27 cellular contexts compared by ENCODE assay signal in the genomic region with DNA sequence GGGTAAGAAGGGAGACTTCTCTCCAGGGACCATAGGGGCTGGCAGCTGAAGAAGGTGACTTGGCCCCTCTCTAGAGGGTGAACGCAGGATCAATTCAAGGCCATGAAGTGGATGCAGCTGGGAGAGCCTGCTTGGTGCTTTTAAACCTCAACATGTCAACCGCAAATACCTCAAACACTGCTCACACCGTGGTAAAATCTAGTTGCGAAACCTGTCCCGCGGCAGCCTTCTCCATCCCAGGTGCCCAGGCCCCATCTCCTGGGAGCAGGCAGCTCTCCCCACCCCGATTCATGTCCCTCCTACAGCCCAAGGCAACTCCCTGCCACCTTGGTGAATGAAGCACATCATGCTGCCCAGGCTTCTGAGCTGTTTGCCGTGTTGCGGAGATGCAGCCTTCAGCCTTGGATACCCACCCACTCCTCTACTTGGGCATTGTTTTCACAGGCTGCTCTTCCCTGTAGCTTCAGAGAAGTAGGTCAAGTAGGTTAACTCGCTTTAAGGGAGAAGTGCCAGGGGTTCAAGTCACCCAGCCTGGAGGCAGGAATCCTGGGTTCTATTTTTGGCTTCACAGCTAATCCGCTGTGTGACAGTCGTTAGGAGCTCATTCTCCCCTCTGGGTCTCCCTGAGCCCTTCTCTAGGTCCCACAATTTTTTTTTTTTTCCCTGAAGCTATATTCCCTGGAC. TPM values are rescaled to one million over a fixed set of nuclear protein-coding genes. Genes with fewer than 3 reads are reported as not detected.
A peak's percentile ranks its signal among the peaks of the same experiment; 100 is the strongest.
DNase-seq lines count a peak whose midpoint lies in the region; ATAC-seq and TF ChIP-seq lines count a peak whose summit lies in the region.
"Had no signal": no experiment of that assay in that cellular context is flagged by ENCODE, and none has a peak within 500 bp of the region (broad histone marks: within the 10 kb centered on the region; RNA-seq: fewer than 3 reads in every experiment).

No MANE protein-coding gene starts in this region.

- H3K27ac ChIP-seq in upper lobe of left lung, result no peak overlapping the region
- H3K27ac ChIP-seq: breast epithelium, RWPE1, sigmoid colon had no signal

- TF ChIP-seq CTCF in NB4 (IDR thresholded peaks at IDR 0.05; ENCODE audit: low read depth, low read length) (no peak), epithelial cell of esophagus (IDR thresholded peaks at IDR 0.05; ENCODE audit: insufficient read depth, low read depth, low read length, missing control alignments) (no peak), upper lobe of left lung (IDR thresholded peaks at IDR 0.05) (no peak)

- H3K4me1 ChIP-seq in upper lobe of left lung, result peaks cover 0 to 8% (median 0%) of the 10 kb centered on the region in 4 donors
- H3K4me1 ChIP-seq: breast epithelium, sigmoid colon had no signal

- peak; percentile 34 for DNase-seq in NCI-H2107 treated with DMSO at 0.1 percent for 48 hours (lab: John Stamatoyannopoulos, UW; ENCODE audit: unreplicated experiment)
- DNase-seq in NCI-H2107 (lab: John Stamatoyannopoulos, UW), result no peak
- DNase-seq in NB4 (ENCODE audit: low read depth), result peak; percentile 83
- peak; percentile 76 for DNase-seq in epithelial cell of esophagus (ENCODE audit: low read depth)
- DNase-seq in upper lobe of left lung, result peak in 1 of 2 donors; percentile 69
- DNase-seq in activated T-cell treated with anti-CD3 and anti-CD28 coated beads, Interleukin-2, amount 50 U/mL, for 1 hour, result no peak
- no peak for DNase-seq in activated CD8-positive, alpha-beta memory T cell treated with anti-CD3 and anti-CD28 coated beads, Interleukin-2, amount 50 U/mL, for 4 hours
- DNase-seq in NCI-H2196 (lab: John Stamatoyannopoulos, UW; ENCODE audit: unreplicated experiment), result no peak
- DNase-seq: 8988T; activated CD4-positive, alpha-beta T cell treated with anti-CD3 and anti-CD28 coated beads, Interleukin-2, amount 50 U/mL, for 4 hours; activated effector memory CD4-positive, alpha-beta T cell treated with anti-CD3 and anti-CD28 coated beads, Interleukin-2, amount 50 U/mL, for 16 hours; CD8-positive, alpha-beta memory T cell; cortex of kidney; endodermal cell; head of caudate nucleus; left colon; midbrain; NCI-H1105; NCI-H2029 treated with DMSO at 0.1 percent for 48 hours; NCI-H524; nephron progenitor cell; sigmoid colon had no signal

- H3K4me3 ChIP-seq in NB4 (ENCODE audit: low read depth, low read length) (no peak overlapping the region), epithelial cell of esophagus (ENCODE audit: low read length) (no peak overlapping the region), upper lobe of left lung (no peak overlapping the region)
- H3K4me3 ChIP-seq: breast epithelium, sigmoid colon had no signal

- TF ChIP-seq POLR2A in NB4 (IDR thresholded peaks at IDR 0.05; ENCODE audit: extremely low read depth, insufficient read length), result no peak
- TF ChIP-seq POLR2A in upper lobe of left lung (IDR thresholded peaks at IDR 0.05), result no peak

- peak; percentile 10 to 70 for ATAC-seq in upper lobe of left lung (ENCODE audit: low FRiP score in 2 of 2)
- ATAC-seq: HCT116; left colon; SK-N-SH treated with all-trans-retinoic acid at 6 μM for 48 hours; stimulated activated effector memory CD8-positive, alpha-beta T cell treated with anti-CD3 and anti-CD28 coated beads, Interleukin-12 subunit alpha, Interleukin-12 subunit beta, amount 100 ng/mL, for 72 hours had no signal

- no peaks in the 10 kb centered on the region for H3K27me3 ChIP-seq in upper lobe of left lung
- H3K27me3 ChIP-seq: breast epithelium, sigmoid colon had no signal

- no peaks in the 10 kb centered on the region for H3K36me3 ChIP-seq in upper lobe of left lung
- H3K36me3 ChIP-seq: breast epithelium, sigmoid colon had no signal

- no peaks in the 10 kb centered on the region for H3K9me3 ChIP-seq in upper lobe of left lung
- H3K9me3 ChIP-seq: breast epithelium, sigmoid colon had no signal

- TF ChIP-seq EP300 in upper lobe of left lung (IDR thresholded peaks at IDR 0.05), result no peak

- 52 to 56% methylated on average over 12 of the region's 12 CpGs for WGBS in upper lobe of left lung, 2 donors

RNA-seq across cellular contexts. Expression of gene EFR3B, which starts 6.2 kb away (rescaled TPM):
- total RNA-seq in upper lobe of left lung, result 10 to 100 TPM in 3 of 6 donors, 1 to 10 TPM in 3; 5.1 to 15.2 (median 9.5) TPM

Comparison
In these comparisons a context has a peak if more than half of its experiments do, and no peak if none do; other contexts are left out.
1. DNase-seq: peak in NCI-H2107 treated with DMSO at 0.1 percent for 48 hours (single experiment), NB4 (single experiment) and epithelial cell of esophagus (single experiment); none in NCI-H2107 (single experiment), activated T-cell treated with anti-CD3 and anti-CD28 coated beads, Interleukin-2, amount 50 U/mL, for 1 hour (single experiment), activated CD8-positive, alpha-beta memory T cell treated with anti-CD3 and anti-CD28 coated beads, Interleukin-2, amount 50 U/mL, for 4 hours (single experiment) and NCI-H2196 (single experiment).